ENCODE assay signal across 18 cellular contexts in genomic region chr3:130705501-130705900, GRCh38.
DNase-seq lines count a peak whose midpoint lies in the region; ATAC-seq and TF ChIP-seq lines count a peak whose summit lies in the region.
"Had no signal": no experiment of that assay in that cellular context is flagged by ENCODE, and none has a peak within 500 bp of the region (broad histone marks: within the 10 kb centered on the region; RNA-seq: fewer than 3 reads in every experiment).

No MANE protein-coding gene starts in this region.

- H3K4me3 ChIP-seq in LNCaP clone FGC (ENCODE audit: low read depth, low read length): peak overlapping the region; percentile 27; the same call in 1 of the 2 replicates
- no peak overlapping the region for H3K4me3 ChIP-seq in epithelial cell of esophagus (ENCODE audit: low read length)
- H3K4me3 ChIP-seq: BLaER1, K562 had no signal

- peak; percentile 32 for DNase-seq in SIG-M5 treated with dmso at 0.1 percent for 504 hours (lab: John Stamatoyannopoulos, UW; ENCODE audit: unreplicated experiment)
- no peak for DNase-seq in SIG-M5 (lab: John Stamatoyannopoulos, UW)
- DNase-seq in LNCaP clone FGC (ENCODE audit: low read depth): peak; percentile 95
- DNase-seq in epithelial cell of esophagus (ENCODE audit: low read depth): peak; percentile 12
- DNase-seq: ACHN; CD4-positive, alpha-beta memory T cell; DMS79; H7; NCI-H1092 treated with DMSO at 0.1 percent for 48 hours; NCI-H1436 treated with DMSO at 0.1 percent for 48 hours; NCI-H1930; NCI-H82 had no signal

- no peak for TF ChIP-seq CTCF in LNCaP clone FGC (IDR thresholded peaks at IDR 0.05; ENCODE audit: control insufficient read depth, extremely low read depth, insufficient read depth)
- TF ChIP-seq CTCF in epithelial cell of esophagus (IDR thresholded peaks at IDR 0.05; ENCODE audit: insufficient read depth, low read depth, low read length, missing control alignments): no peak

- no peak for ATAC-seq in GM21447 (IDR thresholded peaks at IDR 0.05; ENCODE audit: unreplicated experiment)
- ATAC-seq in GM19035 (IDR thresholded peaks at IDR 0.05; ENCODE audit: unreplicated experiment): no peak
- no peak for ATAC-seq in activated CD4-positive, CD25-positive, alpha-beta regulatory T cell treated with anti-CD3 and anti-CD28 coated beads, Interleukin-2, amount 50 U/mL, for 24 hours
- ATAC-seq: HepG2, K562 had no signal
